In the genomic region with DNA sequence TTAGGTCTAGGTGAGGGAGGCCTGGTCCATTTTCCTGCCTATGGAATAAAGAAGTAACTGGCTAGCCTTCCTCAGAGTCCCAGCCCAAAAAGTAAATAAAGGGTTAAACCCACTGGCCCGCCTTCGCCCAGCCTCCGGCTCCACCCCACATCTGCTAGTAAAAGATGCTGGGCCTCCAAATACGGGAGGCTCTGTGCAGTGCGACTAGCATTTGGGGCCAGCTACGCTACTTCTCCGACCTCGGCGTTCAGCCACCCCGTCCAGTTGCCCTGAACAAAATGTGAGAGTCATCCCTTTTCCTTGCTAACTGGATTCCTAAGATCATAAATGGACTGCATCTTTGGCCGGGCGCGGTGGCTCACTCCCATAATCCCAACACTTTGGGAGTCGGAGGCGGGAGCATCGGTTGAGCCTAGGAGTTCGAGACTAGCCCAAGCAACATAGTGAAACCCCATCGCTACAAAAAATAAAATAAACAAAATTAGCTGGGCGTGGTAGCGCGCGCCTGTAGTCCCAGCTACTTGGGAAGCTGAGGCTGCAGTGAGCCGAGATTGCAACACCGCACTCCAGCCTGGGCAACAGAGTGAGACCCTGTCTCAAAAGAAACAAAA, we compare ENCODE assay signal across 8 cellular contexts.
DNase-seq lines count a peak whose midpoint lies in the region; ATAC-seq lines count a peak whose summit lies in the region.

No MANE protein-coding gene starts in this region.

- peak overlapping the region; percentile 82; the same call in 1 of the 2 replicates for H3K9ac ChIP-seq in ES-I3 (ENCODE audit: low read depth, low read length)

- peak; percentile 55 for DNase-seq in NCI-H510A treated with DMSO at 0.1 percent for 48 hours (lab: John Stamatoyannopoulos, UW)
- DNase-seq in activated T-cell treated with anti-CD3 and anti-CD28 coated beads for 4 hours: peak; percentile 36
- peak; percentile 77 for DNase-seq in epidermal melanocyte (ENCODE audit: insufficient read length, low spot score)
- DNase-seq in middle frontal gyrus (ENCODE audit: extremely low spot score, low spot score): peak; percentile 87
- DNase-seq in stimulated activated naive CD8-positive, alpha-beta T cell treated with anti-CD3 and anti-CD28 coated beads, Interleukin-15, Interleukin-2, amounts not matched to agents 100 U/mL and 50 U/mL, for 24 hours: peak; percentile 30

- H3K9me3 ChIP-seq in ES-I3 (ENCODE audit: control insufficient read depth, insufficient read depth, low read length): no peaks in the 10 kb centered on the region

- peaks cover 6% of the 10 kb centered on the region; the same call in 1 of the 2 replicates for H3K4me1 ChIP-seq in ES-I3 (ENCODE audit: insufficient read depth, low read length)

- no peak for ATAC-seq in stimulated activated naive CD8-positive, alpha-beta T cell treated with anti-CD3 and anti-CD28 coated beads, Interleukin-15, Interleukin-2, amounts not matched to agents 100 U/mL and 50 U/mL, for 24 hours
- ATAC-seq in HG02571 (IDR thresholded peaks at IDR 0.05; ENCODE audit: unreplicated experiment) (no peak), HG02840 (IDR thresholded peaks at IDR 0.05; ENCODE audit: low FRiP score, unreplicated experiment) (no peak)

- H3K36me3 ChIP-seq in ES-I3 (ENCODE audit: insufficient read depth, low read length): no peaks in the 10 kb centered on the region

Comparison
In these comparisons a context has a peak if more than half of its experiments do, and no peak if none do; other contexts are left out.
1. DNase-seq: peak in every context shown above with its lines; median percentile 87 in middle frontal gyrus; 77 in epidermal melanocyte; 55 in NCI-H510A treated with DMSO at 0.1 percent for 48 hours; 36 in activated T-cell treated with anti-CD3 and anti-CD28 coated beads for 4 hours; 30 in stimulated activated naive CD8-positive, alpha-beta T cell treated with anti-CD3 and anti-CD28 coated beads, Interleukin-15, Interleukin-2, amounts not matched to agents 100 U/mL and 50 U/mL, for 24 hours.